7 cellular contexts compared by ENCODE assay signal in the genomic region with DNA sequence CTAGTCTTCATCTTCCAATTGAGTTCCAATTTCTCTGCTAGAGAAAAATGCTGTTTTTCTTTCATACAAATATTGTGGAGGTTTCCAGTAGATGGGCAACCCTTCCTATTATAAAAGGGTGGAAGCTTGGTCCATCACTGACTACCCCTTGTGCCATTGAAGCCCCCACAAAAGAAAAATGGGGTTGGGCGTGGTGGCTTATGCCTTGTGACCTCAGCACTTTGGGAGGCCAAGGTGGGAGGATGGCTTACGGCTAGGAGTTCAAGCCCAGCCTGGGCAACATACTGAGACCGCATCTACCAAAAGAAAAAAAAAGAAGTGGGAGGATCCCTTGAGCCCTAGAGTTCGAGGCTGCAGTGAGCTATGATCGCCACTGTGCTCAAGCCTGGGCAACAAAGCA.
"Had no signal": no experiment of that assay in that cellular context is flagged by ENCODE, and none has a peak within 500 bp of the region (broad histone marks: within the 10 kb centered on the region; RNA-seq: fewer than 3 reads in every experiment).

No MANE protein-coding gene starts in this region.

- DNase-seq: H9, HCEC 1CT, HFFc6 had no signal

- H3K27me3 Mint-ChIP-seq: IgD-negative memory B cell had no signal

- H3K27ac ChIP-seq: HL-60 had no signal

- H3K9me3 Mint-ChIP-seq: GM23338, H9, HFFc6, IgD-negative memory B cell had no signal

- H3K4me3 ChIP-seq: GM23338 had no signal

- H3K4me3 Mint-ChIP-seq: GM23338, H9, HFFc6, IgD-negative memory B cell had no signal

- H3K27ac Mint-ChIP-seq: GM23338, HFFc6, IgD-negative memory B cell had no signal

- ATAC-seq: GM23338, HepG2 had no signal
